In genomic region chr11:75311858-75312288, GRCh38 we compare ENCODE assay signal across 9 cellular contexts. TPM values are rescaled to one million over a fixed set of nuclear protein-coding genes. Genes with fewer than 3 reads are reported as not detected.
DNase-seq lines count a peak whose midpoint lies in the region; ATAC-seq and TF ChIP-seq lines count a peak whose summit lies in the region.
"Had no signal": no experiment of that assay in that cellular context is flagged by ENCODE, and none has a peak within 500 bp of the region (broad histone marks: within the 10 kb centered on the region; RNA-seq: fewer than 3 reads in every experiment).

No MANE protein-coding gene starts in this region.

- intact Hi-C loops in cardiac septum (cut with DNase I) (no loop called here), ovary (cut with DNase I) (no loop called here)

- TF ChIP-seq POLR2A in ovary (IDR thresholded peaks at IDR 0.05) = peak; percentile 38

- WGBS in ovary, 3 donors = 64 to 71% (median 69%) methylated on average over 13 of the region's 13 CpGs

- ATAC-seq in GM21381 (IDR thresholded peaks at IDR 0.05; ENCODE audit: unreplicated experiment) (no peak), GM19467 (IDR thresholded peaks at IDR 0.05; ENCODE audit: unreplicated experiment) (no peak)

- H3K27ac ChIP-seq in WERI-Rb-1 (peak overlapping the region; percentile 49), ovary (peak overlapping the region in 1 of 2 donors; percentile 11)
- H3K27ac ChIP-seq: epithelial cell of prostate had no signal

- TF ChIP-seq CTCF in WERI-Rb-1 (IDR thresholded peaks at IDR 0.05; ENCODE audit: low read depth, low read length) (no peak), ovary (IDR thresholded peaks at IDR 0.05) (no peak), GM20000 (IDR thresholded peaks at IDR 0.05; ENCODE audit: extremely low read depth, missing control alignments) (no peak)

- H3K36me3 ChIP-seq in WERI-Rb-1 (peaks cover 4% of the 10 kb centered on the region), ovary (no peaks in the 10 kb centered on the region)

- peaks cover 13% of the 10 kb centered on the region for H3K4me1 ChIP-seq in ovary (ENCODE audit: insufficient read depth)

- H3K4me3 ChIP-seq in WERI-Rb-1 (ENCODE audit: low read depth, low read length) (no peak overlapping the region), ovary (peak overlapping the region; percentile 1)

- no peaks in the 10 kb centered on the region for H3K9me3 ChIP-seq in WERI-Rb-1 (ENCODE audit: severe bottlenecking)
- no peaks in the 10 kb centered on the region for H3K9me3 ChIP-seq in ovary

- DNase-seq in AG08395 (ENCODE audit: low spot score) = peak; percentile 38
- peak; percentile 41 for DNase-seq in WERI-Rb-1
- peak; percentile 92 for DNase-seq in cardiac septum (ENCODE audit: low spot score)
- peak in 3 of 5 donors; percentile 36 to 81 (median 61) for DNase-seq in ovary
- DNase-seq in NCI-H1092 (lab: John Stamatoyannopoulos, UW) = no peak
- DNase-seq in GM20000 (ENCODE audit: low spot score) = no peak

- TF ChIP-seq EP300 in ovary (IDR thresholded peaks at IDR 0.05) = peak; percentile 83

- no peaks in the 10 kb centered on the region for H3K27me3 ChIP-seq in WERI-Rb-1 (ENCODE audit: insufficient read depth, low read depth, severe bottlenecking)
- no peaks in the 10 kb centered on the region for H3K27me3 ChIP-seq in ovary

RNA-seq across cellular contexts. Expression of gene ARRB1, which starts 39.6 kb away (rescaled TPM):
- total RNA-seq in cardiac septum (21.4 TPM), ovary (10 to 100 TPM; 16.5 to 68.0 (median 30.6) TPM)
- 10 to 100 TPM; 15.2 to 27.2 TPM for polyA plus RNA-seq in ovary

Comparison
In these comparisons a context has a peak if more than half of its experiments do, and no peak if none do; other contexts are left out.
1. DNase-seq: peak in AG08395 (single experiment), WERI-Rb-1 (single experiment), cardiac septum (single experiment) and ovary (3 of 5); none in NCI-H1092 (single experiment) and GM20000 (single experiment).